In genomic region chr1:186046437-186047233, GRCh38 we compare ENCODE assay signal across 1 cellular context.
TF ChIP-seq lines count a peak whose summit lies in the region.

No MANE protein-coding gene starts in this region.

TF ChIP-seq in K562, 482 proteins besides CTCF, POLR2A, EP300 and RAD21 (continued from another document and continues in another):
- TF ChIP-seq AFF1 (IDR thresholded peaks at IDR 0.05; ENCODE audit: low read depth in 1 of 2, partially characterized antibody in 2 of 2) = no peak
- no peak for TF ChIP-seq NFIX (CRISPR knock-in tag; IDR thresholded peaks at IDR 0.05; ENCODE audit: low read depth)
- TF ChIP-seq ETV1 (tag; conservative IDR thresholded peaks at IDR 0.05; ENCODE audit: low read depth) = no peak
- no peak for TF ChIP-seq SREBF2 (CRISPR knock-in tag; IDR thresholded peaks at IDR 0.05)
- no peak for TF ChIP-seq ZNF277 (CRISPR knock-in tag; IDR thresholded peaks at IDR 0.05; ENCODE audit: borderline replicate concordance)
- TF ChIP-seq ZNF79 (CRISPR knock-in tag; IDR thresholded peaks at IDR 0.05; ENCODE audit: low read depth) = no peak
- no peak for TF ChIP-seq NFXL1 (CRISPR knock-in tag; IDR thresholded peaks at IDR 0.05)
- TF ChIP-seq MTF1 (CRISPR knock-in tag; IDR thresholded peaks at IDR 0.05; ENCODE audit: borderline replicate concordance) = no peak
- TF ChIP-seq MED1 (CRISPR knock-in tag; IDR thresholded peaks at IDR 0.05; ENCODE audit: borderline replicate concordance) = no peak
- TF ChIP-seq ZHX1 (conservative IDR thresholded peaks at IDR 0.05; ENCODE audit: low read length) = no peak
- no peak for TF ChIP-seq ZNF511 (CRISPR knock-in tag; IDR thresholded peaks at IDR 0.05)
- peak; percentile 21; the same call in 1 of the 2 replicates for TF ChIP-seq VEZF1 (CRISPR knock-in tag; IDR thresholded peaks at IDR 0.05)
- no peak for TF ChIP-seq PKNOX1 (IDR thresholded peaks at IDR 0.05)
- TF ChIP-seq HNRNPK (IDR thresholded peaks at IDR 0.05; ENCODE audit: low read depth, low read length, poor library complexity, severe bottlenecking) = no peak
- TF ChIP-seq NR2F6 (CRISPR knock-in tag; IDR thresholded peaks at IDR 0.05) = no peak
- TF ChIP-seq ZKSCAN8 (CRISPR knock-in tag; IDR thresholded peaks at IDR 0.05) = no peak
- TF ChIP-seq TFAP4 (CRISPR knock-in tag; IDR thresholded peaks at IDR 0.05; ENCODE audit: borderline replicate concordance) = no peak
- no peak for TF ChIP-seq ZNF280A (IDR thresholded peaks at IDR 0.05; ENCODE audit: low read depth, partially characterized antibody)
- TF ChIP-seq POLR2AphosphoS5 (IDR thresholded peaks at IDR 0.05; ENCODE audit: control insufficient read depth, insufficient read depth, low read depth, low read length) = peak; percentile 89
- no peak for TF ChIP-seq DNMT1 (IDR thresholded peaks at IDR 0.05)
- TF ChIP-seq ZNF174 (CRISPR knock-in tag; IDR thresholded peaks at IDR 0.05) = no peak
- no peak for TF ChIP-seq GABPA (tag; conservative IDR thresholded peaks at IDR 0.05; ENCODE audit: low read depth)
- no peak for TF ChIP-seq RBM22 (IDR thresholded peaks at IDR 0.05; ENCODE audit: low read depth, low read length, poor library complexity, severe bottlenecking)
- TF ChIP-seq TRIM28 (IDR thresholded peaks at IDR 0.05) = no peak
- TF ChIP-seq E2F8 (IDR thresholded peaks at IDR 0.05; ENCODE audit: low read depth, partially characterized antibody) = no peak
- peak in 1 of 2 experiments; percentile 49; a peak in 1 of 4 replicates for TF ChIP-seq NONO (IDR thresholded peaks at IDR 0.05; ENCODE audit: low read depth in 2 of 2, low read length in 1 of 2)
- peak; percentile 48 for TF ChIP-seq HDAC3 (IDR thresholded peaks at IDR 0.05; ENCODE audit: borderline replicate concordance, partially characterized antibody)
- TF ChIP-seq HES1 (IDR thresholded peaks at IDR 0.05; ENCODE audit: low read depth) = no peak
- no peak for TF ChIP-seq GTF2A2 (tag; IDR thresholded peaks at IDR 0.05)
- TF ChIP-seq RBM15 (IDR thresholded peaks at IDR 0.05; ENCODE audit: insufficient read depth, low read length) = no peak
- no peak for TF ChIP-seq HSF4 (CRISPR knock-in tag; IDR thresholded peaks at IDR 0.05; ENCODE audit: borderline replicate concordance)
- no peak for TF ChIP-seq PCBP1 (IDR thresholded peaks at IDR 0.05; ENCODE audit: low read depth, low read length, poor library complexity, severe bottlenecking)
- TF ChIP-seq ZNF583 (CRISPR knock-in tag; IDR thresholded peaks at IDR 0.05) = no peak
- no peak for TF ChIP-seq FOS (IDR thresholded peaks at IDR 0.05; ENCODE audit: extremely low read depth, insufficient read length)
- TF ChIP-seq RHOXF2B (CRISPR knock-in tag; conservative IDR thresholded peaks at IDR 0.05) = no peak
- no peak for TF ChIP-seq NFATC3 (IDR thresholded peaks at IDR 0.05)
- TF ChIP-seq CREM (IDR thresholded peaks at IDR 0.05; ENCODE audit: low read depth) = peak; percentile 29; the same call in 1 of the 2 replicates
- TF ChIP-seq RCOR1 (IDR thresholded peaks at IDR 0.05; ENCODE audit: borderline replicate concordance in 1 of 2, low read depth in 2 of 2, low read length in 2 of 2) = peak; percentile 52 to 90; a peak in 3 of 4 replicates
- TF ChIP-seq POLR2B (IDR thresholded peaks at IDR 0.05; ENCODE audit: low read depth, partially characterized antibody) = no peak
- TF ChIP-seq MXD1 (CRISPR knock-in tag; IDR thresholded peaks at IDR 0.05; ENCODE audit: borderline replicate concordance, poor library complexity, severe bottlenecking) = no peak
- no peak for TF ChIP-seq SRF (CRISPR knock-in tag; IDR thresholded peaks at IDR 0.05)
- TF ChIP-seq MTA1 (IDR thresholded peaks at IDR 0.05; ENCODE audit: borderline replicate concordance) = no peak
- no peak for TF ChIP-seq BDP1 (IDR thresholded peaks at IDR 0.05; ENCODE audit: insufficient read depth, insufficient read length)
